ENCODE assay signal across 31 cellular contexts in genomic region chr6:141364694-141365093, GRCh38.
"Had no signal": no experiment of that assay in that cellular context is flagged by ENCODE, and none has a peak within 500 bp of the region (broad histone marks: within the 10 kb centered on the region; RNA-seq: fewer than 3 reads in every experiment).

No MANE protein-coding gene starts in this region.

- H3K9me3 Mint-ChIP-seq: stimulated activated memory B cell treated with anti-CD40 and anti-IgM and Interleukin-4, amounts not matched to agents 10 μg/mL and 1 μg/mL and 100 μg/mL, for 72 hours; stimulated activated naive CD8-positive, alpha-beta T cell treated with anti-CD3 and anti-CD28 coated beads, Interleukin-15, amount 100 ng/mL, for 72 hours; type B pancreatic cell had no signal

- H3K36me3 Mint-ChIP-seq: neural progenitor cell; stimulated activated memory B cell treated with anti-CD40 and anti-IgM and Interleukin-4, amounts not matched to agents 10 μg/mL and 1 μg/mL and 100 μg/mL, for 72 hours; type B pancreatic cell had no signal

- H3K4me3 Mint-ChIP-seq: naive thymus-derived CD8-positive, alpha-beta T cell; nephron; neural progenitor cell; stimulated activated memory B cell treated with anti-CD40 and anti-IgM and Interleukin-4, amounts not matched to agents 10 μg/mL and 1 μg/mL and 100 μg/mL, for 72 hours; stimulated activated naive CD8-positive, alpha-beta T cell treated with anti-CD3 and anti-CD28 coated beads, Interleukin-15, amount 100 ng/mL, for 72 hours; type B pancreatic cell had no signal

- H3K9ac ChIP-seq: neural progenitor cell, parathyroid adenoma had no signal

- H3K36me3 ChIP-seq: neural progenitor cell, ovary, spleen, suprapubic skin, tibial artery, transverse colon, upper lobe of right lung, uterus had no signal

- H3K4me3 ChIP-seq: neural progenitor cell, ovary, psoas muscle, skin epidermis, smooth muscle cell, spleen, suprapubic skin, testis, tibial artery, transverse colon, upper lobe of right lung, uterus had no signal

- DNase-seq: naive thymus-derived CD8-positive, alpha-beta T cell; occipital lobe; ovary; posterior cingulate gyrus; psoas muscle; right cardiac atrium; spleen; stimulated activated CD4-positive, alpha-beta T cell treated with anti-CD3 and anti-CD28 coated beads, Interleukin-12 subunit alpha, Interleukin-12 subunit beta, amount 100 ng/mL, for 4 hours; stimulated activated CD4-positive, alpha-beta T cell treated with anti-CD3 and anti-CD28 coated beads, Interleukin-1b, Interleukin-23, amount 100 ng/mL, for 48 hours; stimulated activated CD4-positive, alpha-beta T cell treated with anti-CD3 and anti-CD28 coated beads, Interleukin-4, amount 100 ng/mL, for 1 hour; stimulated activated CD4-positive, alpha-beta T cell treated with anti-CD3 and anti-CD28 coated beads, Interleukin-4, amount 100 ng/mL, for 4 hours; stimulated activated CD8-positive, alpha-beta memory T cell treated with anti-CD3 and anti-CD28 coated beads, Interleukin-4, amount 100 ng/mL, for 48 hours; stimulated activated naive CD4-positive, alpha-beta T cell; stimulated activated naive CD8-positive, alpha-beta T cell treated with anti-CD3 and anti-CD28 coated beads, Interleukin-15, amount 100 ng/mL, for 72 hours; stimulated activated naive CD8-positive, alpha-beta T cell treated with anti-CD3 and anti-CD28 coated beads, Interleukin-15, Interleukin-2, amounts not matched to agents 100 U/mL and 50 U/mL, for 24 hours; substantia nigra; testis; tibial artery; transverse colon; upper lobe of right lung; uterus had no signal

- H3K27me3 Mint-ChIP-seq: naive thymus-derived CD8-positive, alpha-beta T cell; progenitor cell of endocrine pancreas; stimulated activated memory B cell treated with anti-CD40 and anti-IgM and Interleukin-4, amounts not matched to agents 10 μg/mL and 1 μg/mL and 100 μg/mL, for 72 hours; stimulated activated naive CD8-positive, alpha-beta T cell treated with anti-CD3 and anti-CD28 coated beads, Interleukin-15, amount 100 ng/mL, for 72 hours; type B pancreatic cell had no signal

- H3K27me3 ChIP-seq: neural progenitor cell, ovary, spleen, suprapubic skin, testis, tibial artery, transverse colon, upper lobe of right lung, uterus had no signal

- H3K4me2 ChIP-seq: neural progenitor cell, smooth muscle cell had no signal

- ATAC-seq: naive thymus-derived CD8-positive, alpha-beta T cell; psoas muscle; right cardiac atrium; sciatic nerve; stimulated activated memory B cell treated with anti-CD40 and anti-IgM and Interleukin-4, amounts not matched to agents 10 μg/mL and 1 μg/mL and 100 μg/mL, for 72 hours; stimulated activated naive CD8-positive, alpha-beta T cell treated with anti-CD3 and anti-CD28 coated beads, Interleukin-15, amount 100 ng/mL, for 72 hours; stimulated activated naive CD8-positive, alpha-beta T cell treated with anti-CD3 and anti-CD28 coated beads, Interleukin-15, Interleukin-2, amounts not matched to agents 100 U/mL and 50 U/mL, for 24 hours; upper lobe of right lung had no signal

- H2AFZ ChIP-seq: neural progenitor cell, parathyroid adenoma had no signal

- H3K27ac ChIP-seq: neural progenitor cell, ovary, parathyroid adenoma, psoas muscle, skin epidermis, spleen, suprapubic skin, testis, tibial artery, transverse colon, upper lobe of right lung, uterus had no signal

- H3K79me2 ChIP-seq: parathyroid adenoma had no signal

- H3K4me1 Mint-ChIP-seq: naive thymus-derived CD8-positive, alpha-beta T cell; stimulated activated naive CD8-positive, alpha-beta T cell treated with anti-CD3 and anti-CD28 coated beads, Interleukin-15, amount 100 ng/mL, for 72 hours had no signal

- H3K4me1 ChIP-seq: neural progenitor cell, parathyroid adenoma, psoas muscle, spleen, suprapubic skin, testis, transverse colon, upper lobe of right lung, uterus had no signal

- H3K27ac Mint-ChIP-seq: naive thymus-derived CD8-positive, alpha-beta T cell; nephron; neural progenitor cell; progenitor cell of endocrine pancreas; stimulated activated memory B cell treated with anti-CD40 and anti-IgM and Interleukin-4, amounts not matched to agents 10 μg/mL and 1 μg/mL and 100 μg/mL, for 72 hours; stimulated activated naive CD8-positive, alpha-beta T cell treated with anti-CD3 and anti-CD28 coated beads, Interleukin-15, amount 100 ng/mL, for 72 hours; type B pancreatic cell had no signal

- H3K9me3 ChIP-seq: ovary, suprapubic skin, testis, tibial artery, uterus had no signal
